In the genomic region with DNA sequence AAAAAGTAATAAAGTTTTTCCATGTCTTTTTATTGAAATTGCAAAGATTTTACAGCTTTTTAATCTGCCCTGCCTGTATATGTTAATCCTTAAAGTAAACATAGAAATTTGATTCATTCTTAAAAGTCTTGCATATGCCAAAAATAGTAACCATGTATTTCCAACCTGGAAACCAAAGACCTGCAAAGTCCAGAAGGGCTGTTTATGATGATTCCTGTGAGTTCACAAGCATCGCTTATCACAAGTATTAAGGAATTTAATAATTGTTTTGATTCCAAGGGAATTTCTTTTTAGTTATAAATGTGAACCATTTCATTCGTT, we compare ENCODE assay signal across 18 cellular contexts.
DNase-seq lines count a peak whose midpoint lies in the region; TF ChIP-seq lines count a peak whose summit lies in the region.
"Had no signal": no experiment of that assay in that cellular context is flagged by ENCODE, and none has a peak within 500 bp of the region (broad histone marks: within the 10 kb centered on the region; RNA-seq: fewer than 3 reads in every experiment).

No MANE protein-coding gene starts in this region.

- no peaks in the 10 kb centered on the region for H3K9me3 ChIP-seq in SK-N-MC (ENCODE audit: low read depth, low read length)
- H3K9me3 ChIP-seq: BLaER1 had no signal

- H3K27me3 ChIP-seq in H7 (ENCODE audit: control insufficient read depth, insufficient read depth, low read length) = no peaks in the 10 kb centered on the region
- H3K27me3 ChIP-seq: BLaER1 had no signal

- no peak for TF ChIP-seq CTCF in 22Rv1 (IDR thresholded peaks at IDR 0.05)

- H3K27ac ChIP-seq in 22Rv1 (peak overlapping the region; percentile 33), SK-N-MC (peak overlapping the region; percentile 77; the same call in 1 of the 2 replicates)

- H3K9ac ChIP-seq in SK-N-MC (ENCODE audit: insufficient read length) = no peak overlapping the region
- H3K9ac ChIP-seq: BLaER1 had no signal

- H3K36me3 ChIP-seq in SK-N-MC (ENCODE audit: insufficient read depth, low read length) (peaks cover 28% of the 10 kb centered on the region; the same call in 1 of the 2 replicates), H7 (replicated peaks; ENCODE audit: control insufficient read depth, insufficient read depth, low read length) (no peaks in the 10 kb centered on the region)

- H3K4me3 ChIP-seq in SK-N-MC (no peak overlapping the region), H7 (ENCODE audit: insufficient read depth, low read depth, low read length) (no peak overlapping the region)
- H3K4me3 ChIP-seq: BLaER1, GM12878 had no signal

- DNase-seq in LoVo (ENCODE audit: low spot score) = peak; percentile 5
- DNase-seq in SK-N-MC (ENCODE audit: low read depth, low spot score) = no peak
- peak; percentile 29 for DNase-seq in iris pigment epithelial cell (ENCODE audit: low read depth)
- DNase-seq in NCI-H2196 (lab: John Stamatoyannopoulos, UW; ENCODE audit: unreplicated experiment) = no peak
- DNase-seq in H7 = no peak
- no peak for DNase-seq in SK-N-DZ (ENCODE audit: low spot score)
- DNase-seq in GOT3 (lab: John Stamatoyannopoulos, UW) = no peak
- DNase-seq: 8988T; CD8-positive, alpha-beta memory T cell; COR-L47; DMS 273 treated with DMSO at 0.1 percent for 48 hours; DMS53; DND-41; EL; HCEC 1CT had no signal

Comparison
In these comparisons a context has a peak if more than half of its experiments do, and no peak if none do; other contexts are left out.
1. DNase-seq: peak in LoVo (single experiment) and iris pigment epithelial cell (single experiment); none in SK-N-MC (single experiment), NCI-H2196 (single experiment), H7 (single experiment), SK-N-DZ (single experiment) and GOT3 (single experiment).